15 cellular contexts compared by ENCODE assay signal in the genomic region with DNA sequence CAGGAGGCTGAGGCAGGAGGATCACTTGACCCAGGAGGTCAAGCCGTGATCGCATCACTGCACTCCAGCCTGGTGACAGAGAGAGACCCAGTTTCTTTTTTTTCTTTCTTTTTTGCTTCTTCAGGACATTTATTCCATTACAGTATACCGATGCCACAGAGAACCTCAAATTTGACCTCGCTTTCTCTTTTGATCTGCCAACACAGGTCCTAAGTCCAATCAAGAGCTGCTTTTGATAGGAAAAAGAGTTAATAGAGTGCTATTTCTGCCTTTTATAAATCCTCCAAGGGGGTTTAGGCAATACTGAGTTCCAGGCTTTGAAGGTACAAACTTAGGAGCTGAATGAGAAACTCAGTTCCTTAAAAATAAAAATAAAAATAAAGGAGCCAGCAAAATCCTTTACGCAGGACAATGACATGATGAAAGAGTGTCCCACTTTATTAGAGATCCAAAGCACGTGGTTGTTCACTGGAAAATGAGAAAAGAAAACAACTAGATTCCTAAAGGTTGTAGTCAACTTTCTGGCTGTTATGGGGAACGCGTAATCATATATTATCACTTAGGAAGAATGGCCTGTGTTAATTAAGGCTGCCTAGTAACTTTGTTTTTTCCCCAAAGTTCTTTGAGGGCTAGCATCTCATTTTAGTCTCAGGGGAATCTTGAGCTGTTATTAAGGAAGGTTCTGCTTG. TPM values are rescaled to one million over a fixed set of nuclear protein-coding genes. Genes with fewer than 3 reads are reported as not detected.
A peak's percentile ranks its signal among the peaks of the same experiment; 100 is the strongest.
DNase-seq lines count a peak whose midpoint lies in the region; ATAC-seq, FAIRE-seq and TF ChIP-seq lines count a peak whose summit lies in the region.
"Had no signal": no experiment of that assay in that cellular context is flagged by ENCODE, and none has a peak within 500 bp of the region (broad histone marks: within the 10 kb centered on the region; RNA-seq: fewer than 3 reads in every experiment).

No MANE protein-coding gene starts in this region.

- intact Hi-C loops in CD8-positive, alpha-beta T cell (cut with DNase I, micrococcal nuclease), result no loop called here

- peaks cover 11% of the 10 kb centered on the region for H3K4me1 Mint-ChIP-seq in astrocyte (ENCODE audit: low read depth, unreplicated experiment)
- no peaks in the 10 kb centered on the region for H3K4me1 Mint-ChIP-seq in CD8-positive, alpha-beta T cell (ENCODE audit: low read depth)
- H3K4me1 Mint-ChIP-seq: CD4-positive, CD25-positive, alpha-beta regulatory T cell had no signal

- peak; percentile 49 for DNase-seq in EH (ENCODE audit: low read depth)
- peak; percentile 54 for DNase-seq in astrocyte (ENCODE audit: low read depth)
- DNase-seq in kidney glomerular epithelial cell (lab: John Stamatoyannopoulos, UW), result peak; percentile 30
- DNase-seq in thoracic aorta (ENCODE audit: low spot score), result no peak
- no peak for DNase-seq in CD8-positive, alpha-beta T cell
- DNase-seq: AML-193; Calu3; CD4-positive, CD25-positive, alpha-beta regulatory T cell; DMS53; HCEC 1CT; KG1; NCI-H1048; NCI-H510A treated with DMSO at 0.1 percent for 48 hours had no signal

- no peaks in the 10 kb centered on the region for H3K9me3 ChIP-seq in astrocyte (ENCODE audit: insufficient read depth, low read depth, low read length)
- peaks cover 3% of the 10 kb centered on the region for H3K9me3 ChIP-seq in thoracic aorta
- no peaks in the 10 kb centered on the region for H3K9me3 ChIP-seq in CD8-positive, alpha-beta T cell (ENCODE audit: low read length)

- H3K4me3 ChIP-seq in astrocyte (ENCODE audit: insufficient read depth, low read depth, low read length) (no peak overlapping the region), thoracic aorta (peak overlapping the region; percentile 28)
- H3K4me3 ChIP-seq in CD8-positive, alpha-beta T cell (ENCODE audit: low read depth, low read length), result no peak overlapping the region

- CTCF ChIA-PET in CD8-positive, alpha-beta T cell (lab: Charles Lee), result interaction anchor here (0.8 kb wide), 1 partner anchor 666 kb away, joined by 3 read pairs; no protein-coding TSS in a partner anchor

- ATAC-seq in thoracic aorta (ENCODE audit: insufficient number of reproducible peaks, low FRiP score, low read depth) (no peak), GM21515 (IDR thresholded peaks at IDR 0.05; ENCODE audit: unreplicated experiment) (no peak), GM21723 (IDR thresholded peaks at IDR 0.05; ENCODE audit: unreplicated experiment) (no peak)
- ATAC-seq in CD8-positive, alpha-beta T cell, result no peak

- POLR2A ChIA-PET in CD8-positive, alpha-beta T cell (lab: Charles Lee), result no interaction called here

- H3K27me3 Mint-ChIP-seq in astrocyte (ENCODE audit: low read depth, unreplicated experiment), result no peaks in the 10 kb centered on the region
- peaks cover 6% of the 10 kb centered on the region for H3K27me3 Mint-ChIP-seq in CD8-positive, alpha-beta T cell (ENCODE audit: low read depth)

- FAIRE-seq in astrocyte (lab: Jason Lieb, UNC), result no peak

- H2AFZ ChIP-seq in astrocyte (ENCODE audit: low read depth, low read length), result no peak overlapping the region

- H3K79me2 ChIP-seq in astrocyte (ENCODE audit: insufficient read depth, low read length), result no peaks in the 10 kb centered on the region

- TF ChIP-seq CTCF in astrocyte (IDR thresholded peaks at IDR 0.05; ENCODE audit: insufficient read depth, low read depth, low read length), result no peak
- TF ChIP-seq CTCF in thoracic aorta (IDR thresholded peaks at IDR 0.05), result no peak
- TF ChIP-seq CTCF in CD8-positive, alpha-beta T cell (IDR thresholded peaks at IDR 0.05), result no peak

- peaks cover 22% of the 10 kb centered on the region for H3K4me1 ChIP-seq in astrocyte (ENCODE audit: insufficient read depth, low read length)
- H3K4me1 ChIP-seq in thoracic aorta (ENCODE audit: control insufficient read depth in 1 of 2, low read depth in 2 of 2), result peaks cover 6 to 12% of the 10 kb centered on the region in 2 donors
- H3K4me1 ChIP-seq in CD8-positive, alpha-beta T cell (ENCODE audit: insufficient read depth, low read length), result no peaks in the 10 kb centered on the region

- H3K4me2 ChIP-seq in astrocyte (ENCODE audit: low read length), result no peak overlapping the region

- no peak overlapping the region for H3K27ac Mint-ChIP-seq in astrocyte (ENCODE audit: unreplicated experiment)
- no peak overlapping the region for H3K27ac Mint-ChIP-seq in CD8-positive, alpha-beta T cell
- H3K27ac Mint-ChIP-seq: CD4-positive, CD25-positive, alpha-beta regulatory T cell had no signal

- H3K27me3 ChIP-seq in astrocyte (ENCODE audit: insufficient read depth, low read length), result no peaks in the 10 kb centered on the region
- H3K27me3 ChIP-seq in thoracic aorta (replicated peaks; ENCODE audit: insufficient read depth), result no peaks in the 10 kb centered on the region
- no peaks in the 10 kb centered on the region for H3K27me3 ChIP-seq in CD8-positive, alpha-beta T cell (ENCODE audit: insufficient read depth, low read length)

- H3K4me3 Mint-ChIP-seq in astrocyte (ENCODE audit: unreplicated experiment), result no peak overlapping the region
- no peak overlapping the region for H3K4me3 Mint-ChIP-seq in CD8-positive, alpha-beta T cell
- H3K4me3 Mint-ChIP-seq: CD4-positive, CD25-positive, alpha-beta regulatory T cell had no signal

- no peaks in the 10 kb centered on the region for H3K36me3 ChIP-seq in astrocyte (ENCODE audit: insufficient read depth, low read length)
- no peaks in the 10 kb centered on the region for H3K36me3 ChIP-seq in thoracic aorta
- H3K36me3 ChIP-seq in CD8-positive, alpha-beta T cell (ENCODE audit: insufficient read depth, low read length), result no peaks in the 10 kb centered on the region

- H3K9me3 Mint-ChIP-seq in astrocyte (ENCODE audit: unreplicated experiment), result peaks cover 5% of the 10 kb centered on the region
- no peaks in the 10 kb centered on the region for H3K9me3 Mint-ChIP-seq in CD8-positive, alpha-beta T cell

- no peak overlapping the region for H3K9ac ChIP-seq in astrocyte (ENCODE audit: low read length)

- H3K27ac ChIP-seq in astrocyte (ENCODE audit: low read depth, low read length) (no peak overlapping the region), thoracic aorta (peak overlapping the region in 1 of 2 donors; percentile 48)
- H3K27ac ChIP-seq in CD8-positive, alpha-beta T cell (ENCODE audit: low read depth, low read length), result no peak overlapping the region

- H4K20me1 ChIP-seq in astrocyte (ENCODE audit: insufficient read depth, low read length), result no peaks in the 10 kb centered on the region

- H3K36me3 Mint-ChIP-seq in astrocyte (ENCODE audit: low read depth, unreplicated experiment), result no peaks in the 10 kb centered on the region
- no peaks in the 10 kb centered on the region for H3K36me3 Mint-ChIP-seq in CD8-positive, alpha-beta T cell
- H3K36me3 Mint-ChIP-seq: CD4-positive, CD25-positive, alpha-beta regulatory T cell had no signal

RNA-seq across cellular contexts. Expression of a gene that starts 27.2 kb away (rescaled TPM):
- total RNA-seq in astrocyte (37.8 and 40.8 TPM in 2 replicates), thoracic aorta (10 to 100 TPM; 19.5 to 23.2 TPM)
- total RNA-seq in CD8-positive, alpha-beta T cell, result 10 to 100 TPM; 10.5 to 11.0 TPM

RNA-seq across cellular contexts. Expression of a gene that starts 40.2 kb away (rescaled TPM):
- total RNA-seq in astrocyte, result 48.0 and 54.7 TPM in 2 replicates
- total RNA-seq in thoracic aorta, result 10 to 100 TPM; 47.8 to 82.9 TPM
- total RNA-seq in CD8-positive, alpha-beta T cell, result 10 to 100 TPM; 36.3 to 40.4 TPM

Comparison
In these comparisons a context has a peak if more than half of its experiments do, and no peak if none do; other contexts are left out.
1. DNase-seq: peak in EH (single experiment), astrocyte (single experiment) and kidney glomerular epithelial cell (single experiment); none in thoracic aorta (single experiment) and CD8-positive, alpha-beta T cell (0 of 7).